Comparison of ENCODE assay signal across 18 cellular contexts in genomic region chr2:62611820-62612219, GRCh38.
"Had no signal": no experiment of that assay in that cellular context is flagged by ENCODE, and none has a peak within 500 bp of the region (broad histone marks: within the 10 kb centered on the region; RNA-seq: fewer than 3 reads in every experiment).

No MANE protein-coding gene starts in this region.

- H3K27me3 ChIP-seq: esophagus squamous epithelium, heart left ventricle, ovary, right atrium auricular region, thyroid gland, upper lobe of left lung, uterus had no signal

- H3K4me1 ChIP-seq: esophagus squamous epithelium, heart left ventricle, right atrium auricular region, upper lobe of left lung, uterus had no signal

- H3K9me3 ChIP-seq: ovary, right atrium auricular region, thyroid gland, upper lobe of left lung, uterus had no signal

- ATAC-seq: effector memory CD8-positive, alpha-beta T cell; heart left ventricle; left lobe of liver; natural killer cell had no signal

- H3K27ac ChIP-seq: epithelial cell of prostate, esophagus squamous epithelium, heart left ventricle, ovary, right atrium auricular region, thyroid gland, upper lobe of left lung, uterus had no signal

- DNase-seq: effector memory CD8-positive, alpha-beta T cell; esophagus squamous epithelium; heart left ventricle; hippocampal formation; natural killer cell; ovary; small intestine; stimulated activated CD4-positive, alpha-beta T cell treated with anti-CD3 and anti-CD28 coated beads, Interleukin-12 subunit alpha, Interleukin-12 subunit beta, amount 100 ng/mL, for 4 hours; stimulated activated naive CD4-positive, alpha-beta T cell; thyroid gland; upper lobe of left lung; uterus had no signal

- H3K4me3 ChIP-seq: esophagus squamous epithelium, heart left ventricle, ovary, right atrium auricular region, thyroid gland, upper lobe of left lung, uterus had no signal

- H3K36me3 ChIP-seq: esophagus squamous epithelium, heart left ventricle, ovary, right atrium auricular region, thyroid gland, upper lobe of left lung, uterus had no signal

- FAIRE-seq: colon, frontal cortex, islet of Langerhans, small intestine had no signal
